30 cellular contexts compared by ENCODE assay signal in genomic region chr11:65399249-65399648, GRCh38. TPM values are rescaled to one million over a fixed set of nuclear protein-coding genes. Genes with fewer than 3 reads are reported as not detected.
"Had no signal": no experiment of that assay in that cellular context is flagged by ENCODE, and none has a peak within 500 bp of the region (broad histone marks: within the 10 kb centered on the region; RNA-seq: fewer than 3 reads in every experiment).

No MANE protein-coding gene starts in this region.

- H3K27me3 ChIP-seq: esophagus squamous epithelium, heart right ventricle, left lung, neural progenitor cell, ovary, sigmoid colon, stomach, thyroid gland, vagina had no signal

- DNase-seq: effector CD8-positive, alpha-beta T cell; erythroblast; esophagus squamous epithelium; foreskin melanocyte; glutamatergic neuron; heart right ventricle; hippocampal formation; left cardiac atrium; mesendoderm; midbrain; naive thymus-derived CD4-positive, alpha-beta T cell; nucleus accumbens; ovary; psoas muscle; right cardiac atrium; sigmoid colon; stimulated activated CD4-positive, alpha-beta T cell treated with anti-CD3 and anti-CD28 coated beads, Interleukin-4, amount 100 ng/mL, for 4 hours; stimulated activated naive CD4-positive, alpha-beta T cell treated with Interleukin-2 at 50 U/mL for 16 hours; stomach; thyroid gland; trophoblast cell had no signal

- H3K27ac ChIP-seq: esophagus squamous epithelium, heart right ventricle, left lung, neural progenitor cell, ovary, psoas muscle, sigmoid colon, stomach, thyroid gland, vagina had no signal

- H3K4me2 ChIP-seq: neural progenitor cell had no signal

- H3K9me3 Mint-ChIP-seq: nephron, neural progenitor cell had no signal

- H3K4me3 Mint-ChIP-seq: naive thymus-derived CD4-positive, alpha-beta T cell; nephron; neural progenitor cell had no signal

- H3K36me3 ChIP-seq: neural progenitor cell, ovary had no signal

- ATAC-seq: left cardiac atrium; left lung; naive thymus-derived CD4-positive, alpha-beta T cell had no signal

- H3K27ac Mint-ChIP-seq: neural progenitor cell had no signal

- H3K4me3 ChIP-seq: esophagus squamous epithelium, heart right ventricle, left lung, neural progenitor cell, ovary, psoas muscle, sigmoid colon, stomach, thyroid gland, vagina had no signal

- H3K4me1 ChIP-seq: neural progenitor cell, psoas muscle, vagina had no signal

- H2AFZ ChIP-seq: neural progenitor cell had no signal

- H3K9me3 ChIP-seq: esophagus squamous epithelium, heart right ventricle, left lung, ovary, psoas muscle, sigmoid colon, stomach, thyroid gland, vagina had no signal

- H3K27me3 Mint-ChIP-seq: naive thymus-derived CD4-positive, alpha-beta T cell had no signal

- H3K9ac ChIP-seq: neural progenitor cell had no signal

RNA-seq across cellular contexts. Expression of gene TIGD3, which starts 44.7 kb away (rescaled TPM):
- total RNA-seq: lung microvascular endothelial cell, renal cortical epithelial cell, skeletal muscle tissue, subcutaneous adipose tissue, ureter, vagina had no signal
